Comparison of ENCODE assay signal across 8 cellular contexts in the genomic region with DNA sequence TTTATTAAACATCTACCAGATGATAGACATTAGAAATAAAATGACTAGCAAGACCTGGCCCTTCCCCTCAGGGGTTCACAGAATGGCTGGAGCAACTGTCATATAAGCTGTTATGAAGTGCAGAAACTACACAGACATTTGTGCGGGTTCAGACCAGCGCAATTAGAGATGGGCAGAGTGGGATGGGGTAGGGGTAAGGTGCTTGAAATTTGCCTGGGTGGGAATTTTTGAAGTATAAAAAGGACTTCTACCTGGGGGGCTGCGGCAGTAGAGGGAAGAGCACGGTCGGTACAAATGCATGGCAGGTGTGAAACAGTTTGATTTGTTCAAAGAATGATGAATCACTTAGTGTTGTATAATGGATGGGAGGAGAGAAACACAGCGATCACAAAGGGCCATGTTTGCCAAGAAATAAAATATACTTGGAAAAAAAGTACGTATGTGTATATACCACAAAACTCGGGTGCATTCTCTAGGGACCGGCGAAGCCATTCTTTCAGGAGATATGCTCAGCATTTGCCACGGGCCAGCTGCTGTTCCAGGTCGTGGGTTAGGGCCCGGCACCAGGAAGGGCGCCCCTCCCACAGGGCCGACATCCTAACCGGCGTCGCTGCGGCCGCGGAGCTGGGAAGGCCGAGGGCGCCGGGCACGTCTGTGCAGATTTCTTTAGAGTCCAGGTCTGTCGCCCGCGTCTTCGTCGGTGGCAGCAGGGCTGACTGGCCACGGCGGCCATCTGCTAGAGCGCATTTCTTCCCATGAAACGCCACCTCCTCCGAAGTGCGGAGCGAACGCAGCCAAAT. TPM values are rescaled to one million over a fixed set of nuclear protein-coding genes. Genes with fewer than 3 reads are reported as not detected.
A peak's percentile ranks its signal among the peaks of the same experiment; 100 is the strongest.
DNase-seq lines count a peak whose midpoint lies in the region; ATAC-seq and TF ChIP-seq lines count a peak whose summit lies in the region.

No MANE protein-coding gene starts in this region.

- peak; percentile 70 for DNase-seq in activated CD8-positive, alpha-beta memory T cell treated with anti-CD3 and anti-CD28 coated beads for 24 hours
- DNase-seq in activated CD8-positive, alpha-beta memory T cell treated with anti-CD3 and anti-CD28 coated beads, Interleukin-2, amount 50 U/mL, for 4 hours: no peak
- DNase-seq in HFF-Myc (ENCODE audit: extremely low read depth, low read depth) (no peak), NB4 (ENCODE audit: low read depth) (peak; percentile 77), fibroblast of the aortic adventitia (ENCODE audit: low read depth) (peak; percentile 62), nephron progenitor cell (peak; percentile 70), T-helper 9 cell (no peak)
- DNase-seq in activated CD8-positive, alpha-beta T cell treated with anti-CD3 and anti-CD28 coated beads for 36 hours: peak; percentile 13

- H3K4me3 ChIP-seq in HFF-Myc (replicated peaks; ENCODE audit: low read depth, low read length): peak overlapping the region; percentile 99
- peak overlapping the region; percentile 99 for H3K4me3 ChIP-seq in NB4 (ENCODE audit: low read depth, low read length)
- H3K4me3 ChIP-seq in fibroblast of the aortic adventitia (ENCODE audit: low read depth, low read length): peak overlapping the region; percentile 90

- H3K27ac Mint-ChIP-seq in activated CD8-positive, alpha-beta T cell treated with anti-CD3 and anti-CD28 coated beads for 36 hours: peak overlapping the region; percentile 96
- H3K27ac Mint-ChIP-seq in nephron progenitor cell: peak overlapping the region; percentile 98

- no peaks in the 10 kb centered on the region for H3K27me3 Mint-ChIP-seq in activated CD8-positive, alpha-beta T cell treated with anti-CD3 and anti-CD28 coated beads for 36 hours
- peaks cover 3% of the 10 kb centered on the region for H3K27me3 Mint-ChIP-seq in nephron progenitor cell (ENCODE audit: low read depth, poor library complexity)

- H3K9me3 Mint-ChIP-seq in activated CD8-positive, alpha-beta T cell treated with anti-CD3 and anti-CD28 coated beads for 36 hours: no peaks in the 10 kb centered on the region
- no peaks in the 10 kb centered on the region for H3K9me3 Mint-ChIP-seq in nephron progenitor cell

- peaks cover 39% of the 10 kb centered on the region for H3K36me3 Mint-ChIP-seq in activated CD8-positive, alpha-beta T cell treated with anti-CD3 and anti-CD28 coated beads for 36 hours (ENCODE audit: low read depth)
- H3K36me3 Mint-ChIP-seq in nephron progenitor cell (ENCODE audit: low read depth): peaks cover 27% of the 10 kb centered on the region

- POLR2A ChIA-PET in activated CD8-positive, alpha-beta T cell treated with anti-CD3 and anti-CD28 coated beads for 36 hours (lab: Charles Lee): interaction anchor here (0.8 to 3.7 kb wide), 13 partner anchors 21 to 286 kb away, joined by 3 to 21 read pairs (median 4); a partner anchor contains a TSS

- CTCF ChIA-PET in activated CD8-positive, alpha-beta T cell treated with anti-CD3 and anti-CD28 coated beads for 36 hours (lab: Charles Lee): interaction anchor here (1.0 to 3.2 kb wide), 16 partner anchors 10 to 286 kb away, joined by 3 to 25 read pairs (median 6); a partner anchor contains a TSS

- intact Hi-C loops in activated CD8-positive, alpha-beta T cell treated with anti-CD3 and anti-CD28 coated beads for 36 hours (cut with micrococcal nuclease): loop anchor here (10.0 kb wide), 1 partner anchor 150 kb away; no protein-coding TSS in a partner anchor

- ATAC-seq in activated CD8-positive, alpha-beta T cell treated with anti-CD3 and anti-CD28 coated beads for 36 hours: peak; percentile 4

- no peak for TF ChIP-seq POLR2A in NB4 (IDR thresholded peaks at IDR 0.05; ENCODE audit: extremely low read depth, insufficient read length)

- H3K4me3 Mint-ChIP-seq in activated CD8-positive, alpha-beta T cell treated with anti-CD3 and anti-CD28 coated beads for 36 hours: peak overlapping the region; percentile 99
- peak overlapping the region; percentile 99 for H3K4me3 Mint-ChIP-seq in nephron progenitor cell

- H3K4me1 Mint-ChIP-seq in activated CD8-positive, alpha-beta T cell treated with anti-CD3 and anti-CD28 coated beads for 36 hours (ENCODE audit: low read depth): peaks cover 36% of the 10 kb centered on the region
- peaks cover 42% of the 10 kb centered on the region for H3K4me1 Mint-ChIP-seq in nephron progenitor cell

- TF ChIP-seq CTCF in HFF-Myc (IDR thresholded peaks at IDR 0.05; ENCODE audit: low read depth, low read length, missing control alignments) (no peak), NB4 (IDR thresholded peaks at IDR 0.05; ENCODE audit: low read depth, low read length) (no peak), fibroblast of the aortic adventitia (IDR thresholded peaks at IDR 0.05; ENCODE audit: insufficient read depth, low read length) (no peak), nephron progenitor cell (IDR thresholded peaks at IDR 0.05) (no peak)
- TF ChIP-seq CTCF in activated CD8-positive, alpha-beta T cell treated with anti-CD3 and anti-CD28 coated beads for 36 hours (IDR thresholded peaks at IDR 0.05): no peak

RNA-seq across cellular contexts. Expression of a gene that starts 0.8 kb away (rescaled TPM):
- 10 to 100 TPM; 95.2 to 95.8 TPM for total RNA-seq in activated CD8-positive, alpha-beta T cell treated with anti-CD3 and anti-CD28 coated beads for 36 hours
- total RNA-seq in fibroblast of the aortic adventitia (ENCODE audit: low replicate concordance): 64.6 and 181 TPM in 2 replicates

RNA-seq across cellular contexts. Expression of a gene that starts 39.9 kb away (rescaled TPM):
- total RNA-seq in activated CD8-positive, alpha-beta T cell treated with anti-CD3 and anti-CD28 coated beads for 36 hours: 10 to 100 TPM in 1 of 2 experiments, 1 to 10 TPM in 1; 9.4 to 13.5 TPM
- total RNA-seq in fibroblast of the aortic adventitia (ENCODE audit: low replicate concordance): 4.9 and 8.6 TPM in 2 replicates

Comparison
In these comparisons a context has a peak if more than half of its experiments do, and no peak if none do; other contexts are left out.
1. DNase-seq: peak in activated CD8-positive, alpha-beta memory T cell treated with anti-CD3 and anti-CD28 coated beads for 24 hours (single experiment), NB4 (single experiment), activated CD8-positive, alpha-beta T cell treated with anti-CD3 and anti-CD28 coated beads for 36 hours (single experiment), fibroblast of the aortic adventitia (single experiment) and nephron progenitor cell (single experiment); none in activated CD8-positive, alpha-beta memory T cell treated with anti-CD3 and anti-CD28 coated beads, Interleukin-2, amount 50 U/mL, for 4 hours (single experiment), HFF-Myc (single experiment) and T-helper 9 cell (single experiment).
2. Peak in every context shown above with its lines, with median percentiles within 50 percentile points of each other: H3K4me3 ChIP-seq.